ENCODE assay signal across 28 cellular contexts in genomic region chr3:133987136-133987535, GRCh38. TPM values are rescaled to one million over a fixed set of nuclear protein-coding genes. Genes with fewer than 3 reads are reported as not detected.
DNase-seq lines count a peak whose midpoint lies in the region; ATAC-seq, FAIRE-seq and TF ChIP-seq lines count a peak whose summit lies in the region.
"Had no signal": no experiment of that assay in that cellular context is flagged by ENCODE, and none has a peak within 500 bp of the region (broad histone marks: within the 10 kb centered on the region; RNA-seq: fewer than 3 reads in every experiment).

No MANE protein-coding gene starts in this region.

- no peak overlapping the region for H3K4me3 ChIP-seq in HL-60 (replicated peaks; ENCODE audit: insufficient read depth, low read length)
- H3K4me3 ChIP-seq in endodermal cell (ENCODE audit: low read length) = peak overlapping the region; percentile 65
- no peak overlapping the region for H3K4me3 ChIP-seq in parathyroid adenoma (ENCODE audit: low read depth, low read length)
- H3K4me3 ChIP-seq: lower lobe of right lung, neural progenitor cell, Peyer's patch, upper lobe of right lung had no signal

- H3K9ac ChIP-seq in endodermal cell (ENCODE audit: extremely low read depth, low read length, poor library complexity, severe bottlenecking) (no peak overlapping the region), parathyroid adenoma (no peak overlapping the region)
- H3K9ac ChIP-seq: neural progenitor cell had no signal

- no peak for TF ChIP-seq CTCF in HL-60 (IDR thresholded peaks at IDR 0.05; ENCODE audit: insufficient read depth, low read length)
- TF ChIP-seq CTCF in endodermal cell (conservative IDR thresholded peaks at IDR 0.05) = no peak
- no peak for TF ChIP-seq CTCF in parathyroid adenoma (IDR thresholded peaks at IDR 0.05)

- DNase-seq in GM18507 (ENCODE audit: extremely low spot score, insufficient read length, low read depth) (no peak), HL-60 (ENCODE audit: low read depth in 1 of 2, low spot score in 1 of 2) (no peak), endodermal cell (peak; percentile 51), NCI-H82 (lab: John Stamatoyannopoulos, UW) (no peak), GM03348 (ENCODE audit: low spot score) (no peak)
- DNase-seq: activated CD4-positive, alpha-beta T cell treated with anti-CD3 and anti-CD28 coated beads, Interleukin-2, amount 10 ng/mL, durations not matched to agents 7 days and 5 days; activated naive CD4-positive, alpha-beta T cell; activated T-cell treated with anti-CD3 and anti-CD28 coated beads, Interleukin-2, amount 50 U/mL, for 72 hours; lower lobe of right lung; NCI-H1436 treated with DMSO at 0.1 percent for 48 hours; NCI-H2171; NCI-H524; Peyer's patch; SIG-M5; stimulated activated CD4-positive, alpha-beta T cell treated with anti-CD3 and anti-CD28 coated beads, Interleukin-12 subunit alpha, Interleukin-12 subunit beta, amount 100 ng/mL, for 4 hours; stimulated activated CD4-positive, alpha-beta T cell treated with anti-CD3 and anti-CD28 coated beads, Interleukin-4, amount 100 ng/mL, for 1 hour; T1000; upper lobe of right lung had no signal

- 56 to 69% methylated on average over 4 to 5 of the region's 8 CpGs for WGBS in endodermal cell (ENCODE audit: insufficient coverage in 1 of 2, insufficient read length in 1 of 2), 2 experiments

- H3K4me2 ChIP-seq in parathyroid adenoma (ENCODE audit: low read length) = no peak overlapping the region
- H3K4me2 ChIP-seq: neural progenitor cell had no signal

- no peaks in the 10 kb centered on the region for H3K9me3 ChIP-seq in endodermal cell (ENCODE audit: control insufficient read depth, low read length)
- H3K9me3 ChIP-seq in parathyroid adenoma (ENCODE audit: control insufficient read depth, low read length) = no peaks in the 10 kb centered on the region
- H3K9me3 ChIP-seq: lower lobe of right lung, Peyer's patch, upper lobe of right lung had no signal

- peaks cover 18% of the 10 kb centered on the region for H3K36me3 ChIP-seq in endodermal cell (ENCODE audit: control insufficient read depth, insufficient read depth, low read length)
- no peaks in the 10 kb centered on the region for H3K36me3 ChIP-seq in parathyroid adenoma (ENCODE audit: control insufficient read depth, insufficient read depth, low read length)
- H3K36me3 ChIP-seq: lower lobe of right lung, neural progenitor cell, Peyer's patch, upper lobe of right lung had no signal

- H3K4me1 ChIP-seq in endodermal cell (ENCODE audit: control insufficient read depth, insufficient read depth, low read length) (peaks cover 32% of the 10 kb centered on the region), parathyroid adenoma (no peaks in the 10 kb centered on the region)
- H3K4me1 ChIP-seq: Peyer's patch had no signal

- no peaks in the 10 kb centered on the region for H3K27me3 Mint-ChIP-seq in endodermal cell (ENCODE audit: insufficient read depth)

- H3K27me3 ChIP-seq in HL-60 (ENCODE audit: insufficient read depth, poor library complexity, severe bottlenecking) = no peaks in the 10 kb centered on the region
- no peaks in the 10 kb centered on the region for H3K27me3 ChIP-seq in endodermal cell (ENCODE audit: control insufficient read depth, insufficient read depth, low read length, poor library complexity, severe bottlenecking)
- no peaks in the 10 kb centered on the region for H3K27me3 ChIP-seq in parathyroid adenoma (ENCODE audit: control insufficient read depth, insufficient read depth, low read length)
- H3K27me3 ChIP-seq: neural progenitor cell, Peyer's patch, upper lobe of right lung had no signal

- no peaks in the 10 kb centered on the region for H3K79me2 ChIP-seq in parathyroid adenoma

- ATAC-seq in GM18870 (IDR thresholded peaks at IDR 0.05; ENCODE audit: unreplicated experiment) = no peak
- ATAC-seq: activated T-cell treated with anti-CD3 and anti-CD28 coated beads, Interleukin-2, amount 50 U/mL, for 72 hours; HCT116; lower lobe of right lung; sciatic nerve; stimulated activated effector memory CD8-positive, alpha-beta T cell treated with anti-CD3 and anti-CD28 coated beads, Interleukin-12 subunit alpha, Interleukin-12 subunit beta, amount 100 ng/mL, for 72 hours; upper lobe of right lung; WTC11 had no signal

- peaks cover 79% of the 10 kb centered on the region for H3K4me1 Mint-ChIP-seq in endodermal cell
- H3K4me1 Mint-ChIP-seq: activated CD4-positive, alpha-beta T cell treated with anti-CD3 and anti-CD28 coated beads, Interleukin-2, amount 10 ng/mL, durations not matched to agents 7 days and 5 days; central memory CD8-positive, alpha-beta T cell; stimulated activated effector memory CD8-positive, alpha-beta T cell treated with anti-CD3 and anti-CD28 coated beads, Interleukin-12 subunit alpha, Interleukin-12 subunit beta, amount 100 ng/mL, for 72 hours had no signal

- FAIRE-seq in GM18507 (lab: Jason Lieb, UNC) = peak; percentile 74
- FAIRE-seq: D721Med, islet of Langerhans had no signal

- no peaks in the 10 kb centered on the region for H3K9me3 Mint-ChIP-seq in endodermal cell
- H3K9me3 Mint-ChIP-seq: activated CD4-positive, alpha-beta T cell treated with anti-CD3 and anti-CD28 coated beads, Interleukin-2, amount 10 ng/mL, durations not matched to agents 7 days and 5 days; activated T-cell treated with anti-CD3 and anti-CD28 coated beads, Interleukin-2, amount 50 U/mL, for 72 hours; central memory CD8-positive, alpha-beta T cell; neural progenitor cell; stimulated activated effector memory CD8-positive, alpha-beta T cell treated with anti-CD3 and anti-CD28 coated beads, Interleukin-12 subunit alpha, Interleukin-12 subunit beta, amount 100 ng/mL, for 72 hours had no signal

- H3K4me3 Mint-ChIP-seq in endodermal cell = peak overlapping the region; percentile 6
- H3K4me3 Mint-ChIP-seq: activated CD4-positive, alpha-beta T cell treated with anti-CD3 and anti-CD28 coated beads, Interleukin-2, amount 10 ng/mL, durations not matched to agents 7 days and 5 days; activated T-cell treated with anti-CD3 and anti-CD28 coated beads, Interleukin-2, amount 50 U/mL, for 72 hours; central memory CD8-positive, alpha-beta T cell; neural progenitor cell; stimulated activated effector memory CD8-positive, alpha-beta T cell treated with anti-CD3 and anti-CD28 coated beads, Interleukin-12 subunit alpha, Interleukin-12 subunit beta, amount 100 ng/mL, for 72 hours; WTC11 had no signal

- H3K27ac ChIP-seq in HL-60 (replicated peaks) (peak overlapping the region; percentile 43; the same call in 1 of the 2 replicates), endodermal cell (ENCODE audit: low read depth, low read length) (no peak overlapping the region), parathyroid adenoma (peak overlapping the region; percentile 9)
- H3K27ac ChIP-seq: neural progenitor cell, Peyer's patch, upper lobe of right lung had no signal

- H2AFZ ChIP-seq in parathyroid adenoma = no peak overlapping the region
- H2AFZ ChIP-seq: neural progenitor cell had no signal

- H3K36me3 Mint-ChIP-seq in endodermal cell (ENCODE audit: low read depth) = peaks cover 21% of the 10 kb centered on the region
- H3K36me3 Mint-ChIP-seq: neural progenitor cell; stimulated activated effector memory CD8-positive, alpha-beta T cell treated with anti-CD3 and anti-CD28 coated beads, Interleukin-12 subunit alpha, Interleukin-12 subunit beta, amount 100 ng/mL, for 72 hours; WTC11 had no signal

- H3K27ac Mint-ChIP-seq in endodermal cell = peak overlapping the region; percentile 77
- H3K27ac Mint-ChIP-seq: activated CD4-positive, alpha-beta T cell treated with anti-CD3 and anti-CD28 coated beads, Interleukin-2, amount 10 ng/mL, durations not matched to agents 7 days and 5 days; activated T-cell treated with anti-CD3 and anti-CD28 coated beads, Interleukin-2, amount 50 U/mL, for 72 hours; neural progenitor cell; stimulated activated effector memory CD8-positive, alpha-beta T cell treated with anti-CD3 and anti-CD28 coated beads, Interleukin-12 subunit alpha, Interleukin-12 subunit beta, amount 100 ng/mL, for 72 hours; WTC11 had no signal

RNA-seq across cellular contexts. Expression of gene SLCO2A1, which starts 42.6 kb away (rescaled TPM):
- total RNA-seq in endodermal cell = 100 to 1,000 TPM; 126 to 134 TPM
- 10.6 TPM for polyA plus RNA-seq in endodermal cell (2013, experiment 1 of 2)
- polyA plus RNA-seq in endodermal cell (2013, experiment 2 of 2) = 12.8 TPM
- total RNA-seq: activated CD4-positive, alpha-beta T cell treated with anti-CD3 and anti-CD28 coated beads, Interleukin-2, amount 10 ng/mL, durations not matched to agents 7 days and 5 days had no signal
